ENCODE assay signal across 18 cellular contexts in the genomic region with DNA sequence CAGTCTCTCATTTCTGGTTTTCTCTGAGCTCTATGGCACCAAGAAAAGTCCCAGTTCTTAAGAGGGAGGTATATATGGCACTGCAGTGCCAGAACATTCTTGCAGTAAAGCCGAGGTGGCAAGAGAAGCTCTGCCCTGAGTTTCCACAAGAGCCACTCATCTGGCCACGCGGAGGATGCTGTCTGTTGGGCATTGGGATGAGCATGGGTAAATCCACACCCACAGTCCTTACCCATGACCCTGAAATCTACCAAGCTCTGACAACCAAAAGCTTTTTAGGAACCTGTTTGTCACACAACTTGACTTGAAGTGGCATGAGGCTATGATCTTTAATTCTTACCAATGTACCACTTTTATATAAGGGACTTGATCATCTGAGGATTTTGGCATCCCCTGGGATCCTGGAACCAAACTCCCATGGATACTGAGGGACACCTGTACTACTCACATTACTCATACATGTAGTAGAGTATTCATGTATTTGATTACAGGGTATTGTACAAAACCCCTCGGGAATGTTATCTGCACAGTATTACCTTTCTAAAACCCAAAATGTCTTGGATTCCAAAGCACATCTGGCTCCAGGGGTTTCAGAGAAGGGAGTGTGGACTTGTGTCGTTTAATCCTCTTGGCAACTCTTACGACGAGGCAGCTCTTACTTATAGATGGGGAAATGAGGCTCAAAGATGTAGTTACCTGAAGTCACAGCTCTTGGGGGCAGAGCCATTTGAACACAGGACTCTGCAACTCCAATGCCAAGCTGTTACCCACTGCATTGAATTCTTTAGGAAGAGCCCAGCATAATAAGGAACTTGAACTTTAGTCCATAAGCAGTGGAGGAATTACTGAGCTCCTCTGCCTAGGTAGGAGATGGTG. TPM values are rescaled to one million over a fixed set of nuclear protein-coding genes. Genes with fewer than 3 reads are reported as not detected.
DNase-seq lines count a peak whose midpoint lies in the region; ATAC-seq and TF ChIP-seq lines count a peak whose summit lies in the region.
"Had no signal": no experiment of that assay in that cellular context is flagged by ENCODE, and none has a peak within 500 bp of the region (broad histone marks: within the 10 kb centered on the region; RNA-seq: fewer than 3 reads in every experiment).

No MANE protein-coding gene starts in this region.

- peaks cover 17% of the 10 kb centered on the region for H3K4me1 Mint-ChIP-seq in activated naive CD8-positive, alpha-beta T cell treated with anti-CD3 and anti-CD28 coated beads, Interleukin-2, amount 10 ng/mL, durations not matched to agents 7 days and 5 days
- peaks cover 12 to 33% of the 10 kb centered on the region in 2 donors for H3K4me1 Mint-ChIP-seq in stimulated activated naive B cell treated with anti-CD40 and anti-IgM and Interleukin-4, amounts not matched to agents 10 μg/mL and 1 μg/mL and 100 μg/mL, for 72 hours

- H3K27ac ChIP-seq in Karpas-422 (ENCODE audit: low read length) (peak overlapping the region; percentile 96), suprapubic skin (no peak overlapping the region)
- H3K27ac ChIP-seq: ascending aorta, tibial nerve had no signal

- H3K9ac ChIP-seq in Karpas-422 (ENCODE audit: low read length), result peak overlapping the region; percentile 63

- no peak overlapping the region for H2AFZ ChIP-seq in Karpas-422 (ENCODE audit: low read length)

- peak overlapping the region; percentile 64 for H3K4me2 ChIP-seq in Karpas-422 (ENCODE audit: low read depth, low read length, poor library complexity, severe bottlenecking)

- H3K9me3 Mint-ChIP-seq in activated naive CD8-positive, alpha-beta T cell treated with anti-CD3 and anti-CD28 coated beads, Interleukin-2, amount 10 ng/mL, durations not matched to agents 7 days and 5 days, result no peaks in the 10 kb centered on the region
- no peaks in the 10 kb centered on the region for H3K9me3 Mint-ChIP-seq in stimulated activated naive B cell treated with anti-CD40 and anti-IgM and Interleukin-4, amounts not matched to agents 10 μg/mL and 1 μg/mL and 100 μg/mL, for 72 hours

- H3K4me1 ChIP-seq in Karpas-422 (ENCODE audit: low read length), result peaks cover 73% of the 10 kb centered on the region
- peaks cover 8% of the 10 kb centered on the region for H3K4me1 ChIP-seq in suprapubic skin
- H3K4me1 ChIP-seq: ascending aorta, BE2C had no signal

- ATAC-seq in activated naive CD8-positive, alpha-beta T cell treated with anti-CD3 and anti-CD28 coated beads, Interleukin-2, amount 10 ng/mL, durations not matched to agents 7 days and 5 days (ENCODE audit: low read depth), result no peak
- peak in 1 of 2 donors; percentile 9 for ATAC-seq in stimulated activated naive B cell treated with anti-CD40 and anti-IgM and Interleukin-4, amounts not matched to agents 10 μg/mL and 1 μg/mL and 100 μg/mL, for 72 hours (replicated peaks)
- ATAC-seq: left ventricle myocardium superior had no signal

- H3K27me3 ChIP-seq in Karpas-422 (ENCODE audit: low read length) (no peaks in the 10 kb centered on the region), suprapubic skin (no peaks in the 10 kb centered on the region)
- H3K27me3 ChIP-seq: ascending aorta, BE2C, tibial nerve had no signal

- peaks cover 23% of the 10 kb centered on the region for H4K20me1 ChIP-seq in Karpas-422 (ENCODE audit: insufficient read depth, low read depth, low read length)

- in situ Hi-C loops in ACHN (cut with HindIII; ENCODE audit: low pct_ligation_motif_present, low pct_unique_long_range_greater_than_20kb, low sequenced_read_pairs), result no loop called here

- H3K9me2 ChIP-seq in Karpas-422 (replicated peaks; ENCODE audit: insufficient read depth, low read length), result no peaks in the 10 kb centered on the region

- H3K27me3 Mint-ChIP-seq in activated naive CD8-positive, alpha-beta T cell treated with anti-CD3 and anti-CD28 coated beads, Interleukin-2, amount 10 ng/mL, durations not matched to agents 7 days and 5 days, result no peaks in the 10 kb centered on the region
- no peaks in the 10 kb centered on the region for H3K27me3 Mint-ChIP-seq in stimulated activated naive B cell treated with anti-CD40 and anti-IgM and Interleukin-4, amounts not matched to agents 10 μg/mL and 1 μg/mL and 100 μg/mL, for 72 hours
- H3K27me3 Mint-ChIP-seq: IgD-negative memory B cell had no signal

- POLR2A ChIA-PET in activated naive CD8-positive, alpha-beta T cell treated with anti-CD3 and anti-CD28 coated beads, Interleukin-2, amount 10 ng/mL, durations not matched to agents 7 days and 5 days (lab: Charles Lee), result interaction anchor here (2.3 kb wide), 1 partner anchor 9 kb away, joined by 13 read pairs; the partner anchor contains the start of gene RPL32

- peak; percentile 28 for DNase-seq in stimulated activated CD4-positive, alpha-beta T cell treated with anti-CD3 and anti-CD28 coated beads, Interleukin-15, amount 100 ng/mL, for 24 hours
- DNase-seq in stimulated activated CD4-positive, alpha-beta T cell treated with anti-CD3 and anti-CD28 coated beads, Interleukin-2, amount 100 ng/mL, for 24 hours, result no peak
- no peak for DNase-seq in Karpas-422
- no peak for DNase-seq in activated naive CD8-positive, alpha-beta T cell treated with anti-CD3 and anti-CD28 coated beads, Interleukin-2, amount 10 ng/mL, durations not matched to agents 7 days and 5 days
- DNase-seq in stimulated activated naive B cell treated with anti-CD40 and anti-IgM and Interleukin-4, amounts not matched to agents 10 μg/mL and 1 μg/mL and 100 μg/mL, for 72 hours, result no peak
- no peak for DNase-seq in HUDEP-2 (lab: John Stamatoyannopoulos, UW; ENCODE audit: unreplicated experiment in 76 of 76)
- no peak for DNase-seq in suprapubic skin (ENCODE audit: low spot score in 2 of 2)
- no peak for DNase-seq in ACHN
- DNase-seq: activated CD4-positive, CD25-positive, alpha-beta regulatory T cell; activated T-cell treated with anti-CD3 and anti-CD28 coated beads for 4 hours; BE2C; cortex of kidney; DMS79 treated with DMSO at 0.1 percent for 48 hours; left ventricle myocardium superior; OCI-M1 had no signal

- peak overlapping the region; percentile 16 for H3K27ac Mint-ChIP-seq in activated naive CD8-positive, alpha-beta T cell treated with anti-CD3 and anti-CD28 coated beads, Interleukin-2, amount 10 ng/mL, durations not matched to agents 7 days and 5 days
- H3K27ac Mint-ChIP-seq in stimulated activated naive B cell treated with anti-CD40 and anti-IgM and Interleukin-4, amounts not matched to agents 10 μg/mL and 1 μg/mL and 100 μg/mL, for 72 hours, result peak overlapping the region; percentile 70

- TF ChIP-seq POLR2A in suprapubic skin (IDR thresholded peaks at IDR 0.05), result no peak

- no peak for TF ChIP-seq CTCF in suprapubic skin (IDR thresholded peaks at IDR 0.05)

- no peaks in the 10 kb centered on the region for H3K9me3 ChIP-seq in Karpas-422 (ENCODE audit: low read length)
- no peaks in the 10 kb centered on the region for H3K9me3 ChIP-seq in suprapubic skin
- H3K9me3 ChIP-seq: ascending aorta, BE2C, tibial nerve had no signal

- WGBS in suprapubic skin, result 76% methylated on average over 7 of the region's 7 CpGs

- H3K79me2 ChIP-seq in Karpas-422 (ENCODE audit: low read length), result peaks cover 9% of the 10 kb centered on the region

- H3K36me3 ChIP-seq in Karpas-422 (ENCODE audit: insufficient read depth, low read length) (peaks cover 49% of the 10 kb centered on the region), suprapubic skin (peaks cover 77% of the 10 kb centered on the region)

- H3K4me3 ChIP-seq in Karpas-422 (ENCODE audit: low read length) (peak overlapping the region; percentile 49), suprapubic skin (no peak overlapping the region)
- H3K4me3 ChIP-seq: ascending aorta, tibial nerve had no signal

- TF ChIP-seq EP300 in suprapubic skin (IDR thresholded peaks at IDR 0.05), result no peak

- peaks cover 24% of the 10 kb centered on the region for H3K36me3 Mint-ChIP-seq in activated naive CD8-positive, alpha-beta T cell treated with anti-CD3 and anti-CD28 coated beads, Interleukin-2, amount 10 ng/mL, durations not matched to agents 7 days and 5 days
- peaks cover 42 to 64% of the 10 kb centered on the region in 2 donors for H3K36me3 Mint-ChIP-seq in stimulated activated naive B cell treated with anti-CD40 and anti-IgM and Interleukin-4, amounts not matched to agents 10 μg/mL and 1 μg/mL and 100 μg/mL, for 72 hours

- no peak overlapping the region for H3K4me3 Mint-ChIP-seq in activated naive CD8-positive, alpha-beta T cell treated with anti-CD3 and anti-CD28 coated beads, Interleukin-2, amount 10 ng/mL, durations not matched to agents 7 days and 5 days
- no peak overlapping the region for H3K4me3 Mint-ChIP-seq in stimulated activated naive B cell treated with anti-CD40 and anti-IgM and Interleukin-4, amounts not matched to agents 10 μg/mL and 1 μg/mL and 100 μg/mL, for 72 hours
- H3K4me3 Mint-ChIP-seq: IgD-negative memory B cell had no signal

RNA-seq across cellular contexts. Expression of gene RPL32, which starts 8.8 kb away (rescaled TPM):
- total RNA-seq in Karpas-422 (2014; rRNA removed; shearing (Covaris generic); ENCODE audit: low replicate concordance), result 5,091 and 6,020 TPM in 2 replicates
- total RNA-seq in activated naive CD8-positive, alpha-beta T cell treated with anti-CD3 and anti-CD28 coated beads, Interleukin-2, amount 10 ng/mL, durations not matched to agents 7 days and 5 days, result 1,000 to 10,000 TPM; 2,162 to 2,195 TPM
- 1,000 to 10,000 TPM; 1,159 to 2,367 (median 1,696) TPM for total RNA-seq in suprapubic skin

RNA-seq across cellular contexts. Expression of gene CAND2, which starts 36.1 kb away (rescaled TPM):
- total RNA-seq in Karpas-422 (2014; rRNA removed; shearing (Covaris generic); ENCODE audit: low replicate concordance), result 13.0 and 21.6 TPM in 2 replicates
- total RNA-seq in activated naive CD8-positive, alpha-beta T cell treated with anti-CD3 and anti-CD28 coated beads, Interleukin-2, amount 10 ng/mL, durations not matched to agents 7 days and 5 days, result under 1 TPM; 0.79 to 0.97 TPM
- 1 to 10 TPM; 1.0 to 1.4 (median 1.3) TPM for total RNA-seq in suprapubic skin
